In genomic region chr16:86621966-86622365, GRCh38 we compare ENCODE assay signal across 35 cellular contexts. TPM values are rescaled to one million over a fixed set of nuclear protein-coding genes. Genes with fewer than 3 reads are reported as not detected.
"Had no signal": no experiment of that assay in that cellular context is flagged by ENCODE, and none has a peak within 500 bp of the region (broad histone marks: within the 10 kb centered on the region; RNA-seq: fewer than 3 reads in every experiment).

No MANE protein-coding gene starts in this region.

- H3K4me3 ChIP-seq: MG63 had no signal

- H3K9ac ChIP-seq: KMS-11 had no signal

- H3K27ac ChIP-seq: KMS-11 had no signal

- H3K36me3 ChIP-seq: MG63 had no signal

- DNase-seq: Karpas-422, Kasumi-1, KBM-7, KG1, MG63, MM.1S, MV-4-11, NCI-H1048, NCI-H1092, NCI-H1092 treated with DMSO at 0.1 percent for 48 hours, NCI-H1105, NCI-H1105 treated with DMSO at 0.1 percent for 48 hours, NCI-H1417, NCI-H1417 treated with DMSO at 0.1 percent for 48 hours, NCI-H1436, NCI-H1436 treated with DMSO at 0.1 percent for 48 hours, NCI-H146, NCI-H1694, NCI-H1694 treated with DMSO at 0.1 percent for 48 hours, NCI-H187, NCI-H187 treated with DMSO at 0.1 percent for 48 hours, NCI-H1930, NCI-H2029, NCI-H2029 treated with DMSO at 0.1 percent for 48 hours, NCI-H2081, NCI-H2081 treated with DMSO at 0.1 percent for 48 hours, NCI-H2107, NCI-H2171, NCI-H2171 treated with DMSO at 0.1 percent for 48 hours, NCI-H2227 treated with DMSO at 0.1 percent for 48 hours, NCI-H345, NCI-H446, NCI-H446 treated with DMSO at 0.1 percent for 48 hours had no signal

- H3K4me2 ChIP-seq: KMS-11 had no signal

- H3K9me3 ChIP-seq: MG63 had no signal

- H3K27me3 ChIP-seq: MG63 had no signal

RNA-seq across cellular contexts. Expression of gene FOXC2, which starts 55.3 kb away (rescaled TPM):
- total RNA-seq: NCI-H460 had no signal
